ENCODE assay signal across 13 cellular contexts in genomic region chr5:115435776-115436712, GRCh38.
DNase-seq lines count a peak whose midpoint lies in the region; ATAC-seq and TF ChIP-seq lines count a peak whose summit lies in the region.
"Had no signal": no experiment of that assay in that cellular context is flagged by ENCODE, and none has a peak within 500 bp of the region (broad histone marks: within the 10 kb centered on the region; RNA-seq: fewer than 3 reads in every experiment).

No MANE protein-coding gene starts in this region.

- no peaks in the 10 kb centered on the region for H3K79me2 ChIP-seq in MM.1S (ENCODE audit: low read length)

- H4K20me1 ChIP-seq in MM.1S (ENCODE audit: insufficient read depth, low read length), result no peaks in the 10 kb centered on the region

- peak overlapping the region; percentile 40 for H2AFZ ChIP-seq in MM.1S (ENCODE audit: low read length)

- H3K9me3 ChIP-seq in MM.1S (replicated peaks; ENCODE audit: insufficient read depth, low read length), result no peaks in the 10 kb centered on the region
- H3K9me3 ChIP-seq: neutrophil had no signal

- H3K27ac ChIP-seq in MM.1S (ENCODE audit: low read length) (peak overlapping the region; percentile 45; the same call in 1 of the 2 replicates), caudate nucleus (ENCODE audit: low read depth, low read length) (peak overlapping the region; percentile 78)
- H3K27ac ChIP-seq: neutrophil had no signal

- peaks cover 15% of the 10 kb centered on the region for H3F3A ChIP-seq in MM.1S (ENCODE audit: insufficient read depth, low read length)

- no peaks in the 10 kb centered on the region for H3K9me2 ChIP-seq in MM.1S (replicated peaks; ENCODE audit: insufficient read depth, low read length)

- no peak overlapping the region for H3K9ac ChIP-seq in MM.1S (ENCODE audit: low read length)

- intact Hi-C loops in sciatic nerve (cut with DNase I), result no loop called here

- no peaks in the 10 kb centered on the region for H3K27me3 ChIP-seq in MM.1S (replicated peaks; ENCODE audit: insufficient read depth, low read length)

- no peaks in the 10 kb centered on the region for H3K36me3 ChIP-seq in MM.1S (replicated peaks; ENCODE audit: insufficient read depth, low read length)
- H3K36me3 ChIP-seq: neutrophil had no signal

- DNase-seq in NCI-H1694 treated with DMSO at 0.1 percent for 48 hours (lab: John Stamatoyannopoulos, UW), result peak; percentile 62
- DNase-seq in NCI-H1694 (lab: John Stamatoyannopoulos, UW), result no peak
- peak; percentile 80 for DNase-seq in MM.1S
- DNase-seq in caudate nucleus (lab: John Stamatoyannopoulos, UW), result peak in 2 of 61 donors; percentile 29 to 39
- no peak for DNase-seq in sciatic nerve (ENCODE audit: low spot score)
- no peak for DNase-seq in T-helper 1 cell
- no peak for DNase-seq in COLO668 (lab: John Stamatoyannopoulos, UW; ENCODE audit: unreplicated experiment)
- DNase-seq: anterior cingulate cortex; CD8-positive, alpha-beta T cell; NCI-H82; SIG-M5 had no signal

- peak; percentile 44 for ATAC-seq in sciatic nerve
- ATAC-seq in HG02852 (IDR thresholded peaks at IDR 0.05; ENCODE audit: unreplicated experiment), result no peak
- ATAC-seq: CD8-positive, alpha-beta T cell had no signal

- peaks cover 20% of the 10 kb centered on the region for H3K4me1 ChIP-seq in MM.1S (ENCODE audit: low read length)

- no peak for TF ChIP-seq CTCF in MM.1S (IDR thresholded peaks at IDR 0.05; ENCODE audit: low read length)

- peak overlapping the region; percentile 32 for H3K4me2 ChIP-seq in MM.1S (ENCODE audit: low read depth, low read length)

- H3K4me3 ChIP-seq in MM.1S (ENCODE audit: low read length), result no peak overlapping the region

Comparison
In these comparisons a context has a peak if more than half of its experiments do, and no peak if none do; other contexts are left out.
1. DNase-seq: peak in NCI-H1694 treated with DMSO at 0.1 percent for 48 hours (single experiment) and MM.1S (single experiment); none in NCI-H1694 (single experiment), sciatic nerve (single experiment), T-helper 1 cell (0 of 5) and COLO668 (single experiment).